Comparison of ENCODE assay signal across 1 cellular context in the genomic region with DNA sequence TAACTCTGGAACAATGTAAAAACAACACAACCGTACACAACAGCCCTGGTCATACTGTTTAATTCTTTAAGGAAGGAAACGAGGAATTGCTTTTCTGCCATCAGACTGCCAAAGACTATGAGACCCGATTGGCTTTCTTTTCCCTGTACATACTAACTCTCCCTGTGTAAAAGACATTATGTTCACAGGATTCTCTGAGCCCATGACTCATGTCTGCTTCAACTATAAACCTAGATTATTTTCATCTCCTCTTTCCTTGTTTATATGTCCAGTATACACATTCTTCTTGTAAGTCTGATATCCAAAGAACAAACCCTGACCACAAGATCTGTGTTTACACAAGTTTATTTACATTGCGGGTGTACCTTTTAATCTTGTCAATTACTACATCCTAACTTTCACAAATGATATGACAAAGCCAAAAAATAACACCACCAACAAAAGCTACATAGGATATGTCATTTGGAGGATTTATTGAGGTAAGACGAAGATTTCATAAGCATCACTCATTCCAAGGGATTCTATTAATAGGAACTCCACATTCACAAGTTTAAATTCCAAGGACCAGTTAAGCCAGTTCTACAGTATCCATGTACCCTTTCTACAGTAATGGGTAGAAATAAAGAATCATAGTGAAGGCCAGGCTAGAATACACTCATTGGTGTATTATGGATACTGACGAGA.
A peak's percentile ranks its signal among the peaks of the same experiment; 100 is the strongest.
TF ChIP-seq lines count a peak whose summit lies in the region.

No MANE protein-coding gene starts in this region.

TF ChIP-seq in K562, 482 proteins besides CTCF, POLR2A, EP300 and RAD21 (continued from another document):
- TF ChIP-seq, protein P1, sequence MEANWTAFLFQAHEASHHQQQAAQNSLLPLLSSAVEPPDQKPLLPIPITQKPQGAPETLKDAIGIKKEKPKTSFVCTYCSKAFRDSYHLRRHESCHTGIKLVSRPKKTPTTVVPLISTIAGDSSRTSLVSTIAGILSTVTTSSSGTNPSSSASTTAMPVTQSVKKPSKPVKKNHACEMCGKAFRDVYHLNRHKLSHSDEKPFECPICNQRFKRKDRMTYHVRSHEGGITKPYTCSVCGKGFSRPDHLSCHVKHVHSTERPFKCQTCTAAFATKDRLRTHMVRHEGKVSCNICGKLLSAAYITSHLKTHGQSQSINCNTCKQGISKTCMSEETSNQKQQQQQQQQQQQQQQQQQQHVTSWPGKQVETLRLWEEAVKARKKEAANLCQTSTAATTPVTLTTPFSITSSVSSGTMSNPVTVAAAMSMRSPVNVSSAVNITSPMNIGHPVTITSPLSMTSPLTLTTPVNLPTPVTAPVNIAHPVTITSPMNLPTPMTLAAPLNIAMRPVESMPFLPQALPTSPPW (CRISPR knock-in tag; IDR thresholded peaks at IDR 0.05), result no peak
- peak; percentile 64; the same call in 1 of the 2 replicates for TF ChIP-seq SMARCE1 (IDR thresholded peaks at IDR 0.05)
- TF ChIP-seq JUND (IDR thresholded peaks at IDR 0.05; ENCODE audit: borderline replicate concordance, low read depth, low read length), result peak; percentile 33; the same call in 1 of the 2 replicates
- no peak for TF ChIP-seq JUND (tag; IDR thresholded peaks at IDR 0.05; ENCODE audit: borderline replicate concordance, low read depth, low read length)
- no peak for TF ChIP-seq ZNF76 (CRISPR knock-in tag; IDR thresholded peaks at IDR 0.05; ENCODE audit: borderline replicate concordance)
- TF ChIP-seq, protein P2, sequence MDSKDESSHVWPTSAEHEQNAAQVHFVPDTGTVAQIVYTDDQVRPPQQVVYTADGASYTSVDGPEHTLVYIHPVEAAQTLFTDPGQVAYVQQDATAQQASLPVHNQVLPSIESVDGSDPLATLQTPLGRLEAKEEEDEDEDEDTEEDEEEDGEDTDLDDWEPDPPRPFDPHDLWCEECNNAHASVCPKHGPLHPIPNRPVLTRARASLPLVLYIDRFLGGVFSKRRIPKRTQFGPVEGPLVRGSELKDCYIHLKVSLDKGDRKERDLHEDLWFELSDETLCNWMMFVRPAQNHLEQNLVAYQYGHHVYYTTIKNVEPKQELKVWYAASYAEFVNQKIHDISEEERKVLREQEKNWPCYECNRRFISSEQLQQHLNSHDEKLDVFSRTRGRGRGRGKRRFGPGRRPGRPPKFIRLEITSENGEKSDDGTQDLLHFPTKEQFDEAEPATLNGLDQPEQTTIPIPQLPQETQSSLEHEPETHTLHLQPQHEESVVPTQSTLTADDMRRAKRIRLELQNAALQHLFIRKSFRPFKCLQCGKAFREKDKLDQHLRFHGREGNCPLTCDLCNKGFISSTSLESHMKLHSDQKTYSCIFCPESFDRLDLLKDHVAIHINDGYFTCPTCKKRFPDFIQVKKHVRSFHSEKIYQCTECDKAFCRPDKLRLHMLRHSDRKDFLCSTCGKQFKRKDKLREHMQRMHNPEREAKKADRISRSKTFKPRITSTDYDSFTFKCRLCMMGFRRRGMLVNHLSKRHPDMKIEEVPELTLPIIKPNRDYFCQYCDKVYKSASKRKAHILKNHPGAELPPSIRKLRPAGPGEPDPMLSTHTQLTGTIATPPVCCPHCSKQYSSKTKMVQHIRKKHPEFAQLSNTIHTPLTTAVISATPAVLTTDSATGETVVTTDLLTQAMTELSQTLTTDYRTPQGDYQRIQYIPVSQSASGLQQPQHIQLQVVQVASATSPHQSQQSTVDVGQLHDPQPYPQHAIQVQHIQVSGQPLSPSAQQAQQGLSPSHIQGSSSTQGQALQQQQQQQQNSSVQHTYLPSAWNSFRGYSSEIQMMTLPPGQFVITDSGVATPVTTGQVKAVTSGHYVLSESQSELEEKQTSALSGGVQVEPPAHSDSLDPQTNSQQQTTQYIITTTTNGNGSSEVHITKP (IDR thresholded peaks at IDR 0.05; ENCODE audit: partially characterized antibody), result no peak
- TF ChIP-seq FOXJ2 (tag; IDR thresholded peaks at IDR 0.05), result no peak
- TF ChIP-seq CCNT2 (IDR thresholded peaks at IDR 0.05; ENCODE audit: borderline replicate concordance, extremely low read depth, insufficient read length, low read depth, low read length), result peak; percentile 42
- no peak for TF ChIP-seq ZBTB17 (CRISPR knock-in tag; IDR thresholded peaks at IDR 0.05)
- peak; percentile 61 for TF ChIP-seq TAL1 (IDR thresholded peaks at IDR 0.05)
- TF ChIP-seq, protein P3, sequence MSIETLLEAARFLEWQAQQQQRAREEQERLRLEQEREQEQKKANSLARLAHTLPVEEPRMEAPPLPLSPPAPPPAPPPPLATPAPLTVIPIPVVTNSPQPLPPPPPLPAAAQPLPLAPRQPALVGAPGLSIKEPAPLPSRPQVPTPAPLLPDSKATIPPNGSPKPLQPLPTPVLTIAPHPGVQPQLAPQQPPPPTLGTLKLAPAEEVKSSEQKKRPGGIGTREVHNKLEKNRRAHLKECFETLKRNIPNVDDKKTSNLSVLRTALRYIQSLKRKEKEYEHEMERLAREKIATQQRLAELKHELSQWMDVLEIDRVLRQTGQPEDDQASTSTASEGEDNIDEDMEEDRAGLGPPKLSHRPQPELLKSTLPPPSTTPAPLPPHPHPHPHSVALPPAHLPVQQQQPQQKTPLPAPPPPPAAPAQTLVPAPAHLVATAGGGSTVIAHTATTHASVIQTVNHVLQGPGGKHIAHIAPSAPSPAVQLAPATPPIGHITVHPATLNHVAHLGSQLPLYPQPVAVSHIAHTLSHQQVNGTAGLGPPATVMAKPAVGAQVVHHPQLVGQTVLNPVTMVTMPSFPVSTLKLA (conservative IDR thresholded peaks at IDR 0.05), result no peak
- TF ChIP-seq FOSL1 (tag; conservative IDR thresholded peaks at IDR 0.05), result peak; percentile 48
- peak; percentile 91 for TF ChIP-seq FOXA1 (IDR thresholded peaks at IDR 0.05; ENCODE audit: borderline replicate concordance)
- TF ChIP-seq TCFL5 (CRISPR knock-in tag; conservative IDR thresholded peaks at IDR 0.05), result no peak
- TF ChIP-seq ZKSCAN8 (CRISPR knock-in tag; IDR thresholded peaks at IDR 0.05), result no peak
- TF ChIP-seq DPF2 (IDR thresholded peaks at IDR 0.05), result 0 out of 2 replicates have a peak, but pooled peaks have one; percentile 35
- TF ChIP-seq HEY1 (CRISPR knock-in tag; IDR thresholded peaks at IDR 0.05; ENCODE audit: borderline replicate concordance), result no peak
- no peak for TF ChIP-seq MXI1 (IDR thresholded peaks at IDR 0.05; ENCODE audit: low read depth, low read length)
- TF ChIP-seq MEIS2 (IDR thresholded peaks at IDR 0.05; ENCODE audit: partially characterized antibody), result peak; percentile 86
- peak; percentile 54; the same call in 1 of the 2 replicates for TF ChIP-seq TEAD4 (IDR thresholded peaks at IDR 0.05; ENCODE audit: low read length)
- no peak for TF ChIP-seq TEAD4 (CRISPR knock-in tag; IDR thresholded peaks at IDR 0.05; ENCODE audit: borderline replicate concordance)
- TF ChIP-seq ARID1B (IDR thresholded peaks at IDR 0.05), result peak; percentile 66
- TF ChIP-seq, protein P4, sequence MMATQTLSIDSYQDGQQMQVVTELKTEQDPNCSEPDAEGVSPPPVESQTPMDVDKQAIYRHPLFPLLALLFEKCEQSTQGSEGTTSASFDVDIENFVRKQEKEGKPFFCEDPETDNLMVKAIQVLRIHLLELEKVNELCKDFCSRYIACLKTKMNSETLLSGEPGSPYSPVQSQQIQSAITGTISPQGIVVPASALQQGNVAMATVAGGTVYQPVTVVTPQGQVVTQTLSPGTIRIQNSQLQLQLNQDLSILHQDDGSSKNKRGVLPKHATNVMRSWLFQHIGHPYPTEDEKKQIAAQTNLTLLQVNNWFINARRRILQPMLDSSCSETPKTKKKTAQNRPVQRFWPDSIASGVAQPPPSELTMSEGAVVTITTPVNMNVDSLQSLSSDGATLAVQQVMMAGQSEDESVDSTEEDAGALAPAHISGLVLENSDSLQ (IDR thresholded peaks at IDR 0.05), result peak; percentile 63; the same call in 1 of the 2 replicates
- TF ChIP-seq, protein P5, sequence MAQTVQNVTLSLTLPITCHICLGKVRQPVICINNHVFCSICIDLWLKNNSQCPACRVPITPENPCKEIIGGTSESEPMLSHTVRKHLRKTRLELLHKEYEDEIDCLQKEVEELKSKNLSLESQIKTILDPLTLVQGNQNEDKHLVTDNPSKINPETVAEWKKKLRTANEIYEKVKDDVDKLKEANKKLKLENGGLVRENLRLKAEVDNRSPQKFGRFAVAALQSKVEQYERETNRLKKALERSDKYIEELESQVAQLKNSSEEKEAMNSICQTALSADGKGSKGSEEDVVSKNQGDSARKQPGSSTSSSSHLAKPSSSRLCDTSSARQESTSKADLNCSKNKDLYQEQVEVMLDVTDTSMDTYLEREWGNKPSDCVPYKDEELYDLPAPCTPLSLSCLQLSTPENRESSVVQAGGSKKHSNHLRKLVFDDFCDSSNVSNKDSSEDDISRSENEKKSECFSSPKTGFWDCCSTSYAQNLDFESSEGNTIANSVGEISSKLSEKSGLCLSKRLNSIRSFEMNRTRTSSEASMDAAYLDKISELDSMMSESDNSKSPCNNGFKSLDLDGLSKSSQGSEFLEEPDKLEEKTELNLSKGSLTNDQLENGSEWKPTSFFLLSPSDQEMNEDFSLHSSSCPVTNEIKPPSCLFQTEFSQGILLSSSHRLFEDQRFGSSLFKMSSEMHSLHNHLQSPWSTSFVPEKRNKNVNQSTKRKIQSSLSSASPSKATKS (CRISPR knock-in tag; IDR thresholded peaks at IDR 0.05), result no peak
- TF ChIP-seq FOXA3 (CRISPR knock-in tag; conservative IDR thresholded peaks at IDR 0.05 in 1 of 2, IDR thresholded peaks at IDR 0.05 in 1 of 2), result peak in 1 of 2 experiments; percentile 99; a peak in 2 of 4 replicates
- TF ChIP-seq, protein P6, sequence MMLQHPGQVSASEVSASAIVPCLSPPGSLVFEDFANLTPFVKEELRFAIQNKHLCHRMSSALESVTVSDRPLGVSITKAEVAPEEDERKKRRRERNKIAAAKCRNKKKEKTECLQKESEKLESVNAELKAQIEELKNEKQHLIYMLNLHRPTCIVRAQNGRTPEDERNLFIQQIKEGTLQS (IDR thresholded peaks at IDR 0.05), result peak; percentile 20; the same call in 1 of the 2 replicates
- TF ChIP-seq, protein P6 (CRISPR knock-in tag; conservative IDR thresholded peaks at IDR 0.05), result no peak
- no peak for TF ChIP-seq SRSF1 (IDR thresholded peaks at IDR 0.05; ENCODE audit: low read depth, low read length)
- no peak for TF ChIP-seq MTA2 (IDR thresholded peaks at IDR 0.05; ENCODE audit: low read depth)
- no peak for TF ChIP-seq SAFB2 (IDR thresholded peaks at IDR 0.05; ENCODE audit: borderline replicate concordance, low read depth, low read length, severe bottlenecking)
- TF ChIP-seq, protein P7, sequence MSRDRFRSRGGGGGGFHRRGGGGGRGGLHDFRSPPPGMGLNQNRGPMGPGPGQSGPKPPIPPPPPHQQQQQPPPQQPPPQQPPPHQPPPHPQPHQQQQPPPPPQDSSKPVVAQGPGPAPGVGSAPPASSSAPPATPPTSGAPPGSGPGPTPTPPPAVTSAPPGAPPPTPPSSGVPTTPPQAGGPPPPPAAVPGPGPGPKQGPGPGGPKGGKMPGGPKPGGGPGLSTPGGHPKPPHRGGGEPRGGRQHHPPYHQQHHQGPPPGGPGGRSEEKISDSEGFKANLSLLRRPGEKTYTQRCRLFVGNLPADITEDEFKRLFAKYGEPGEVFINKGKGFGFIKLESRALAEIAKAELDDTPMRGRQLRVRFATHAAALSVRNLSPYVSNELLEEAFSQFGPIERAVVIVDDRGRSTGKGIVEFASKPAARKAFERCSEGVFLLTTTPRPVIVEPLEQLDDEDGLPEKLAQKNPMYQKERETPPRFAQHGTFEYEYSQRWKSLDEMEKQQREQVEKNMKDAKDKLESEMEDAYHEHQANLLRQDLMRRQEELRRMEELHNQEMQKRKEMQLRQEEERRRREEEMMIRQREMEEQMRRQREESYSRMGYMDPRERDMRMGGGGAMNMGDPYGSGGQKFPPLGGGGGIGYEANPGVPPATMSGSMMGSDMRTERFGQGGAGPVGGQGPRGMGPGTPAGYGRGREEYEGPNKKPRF (IDR thresholded peaks at IDR 0.05; ENCODE audit: low read depth, low read length), result no peak
- TF ChIP-seq TOE1 (IDR thresholded peaks at IDR 0.05; ENCODE audit: borderline replicate concordance), result no peak
- TF ChIP-seq TOE1 (CRISPR knock-in tag; IDR thresholded peaks at IDR 0.05; ENCODE audit: borderline replicate concordance, low read depth), result no peak
- peak; percentile 37 to 59; a peak in 1 of 4 replicates for TF ChIP-seq FOXK2 (conservative IDR thresholded peaks at IDR 0.05 in 1 of 2, IDR thresholded peaks at IDR 0.05 in 1 of 2; ENCODE audit: low read depth in 2 of 2)
- TF ChIP-seq CREBBP (IDR thresholded peaks at IDR 0.05; ENCODE audit: low read depth, low read length), result no peak
- no peak for TF ChIP-seq PRMT5 (CRISPR knock-in tag; IDR thresholded peaks at IDR 0.05)
- TF ChIP-seq YBX1 (IDR thresholded peaks at IDR 0.05), result no peak
- TF ChIP-seq FOS (IDR thresholded peaks at IDR 0.05; ENCODE audit: extremely low read depth, insufficient read length), result no peak
